Comparison of ENCODE assay signal across 24 cellular contexts in genomic region chr14:39160494-39160893, GRCh38.
"Had no signal": no experiment of that assay in that cellular context is flagged by ENCODE, and none has a peak within 500 bp of the region (broad histone marks: within the 10 kb centered on the region; RNA-seq: fewer than 3 reads in every experiment).

No MANE protein-coding gene starts in this region.

- ATAC-seq: left cardiac atrium; lower lobe of right lung; natural killer cell; stimulated activated naive B cell treated with anti-CD40 and anti-IgM and Interleukin-4, amounts not matched to agents 10 μg/mL and 1 μg/mL and 100 μg/mL, for 72 hours; stimulated activated naive CD8-positive, alpha-beta T cell treated with anti-CD3 and anti-CD28 coated beads, Interleukin-15, amount 100 ng/mL, for 72 hours; upper lobe of right lung had no signal

- H3K9me3 ChIP-seq: left ventricle myocardium inferior, lower lobe of right lung, sigmoid colon, testis, tibial nerve, upper lobe of right lung, vagina had no signal

- H3K27ac Mint-ChIP-seq: endodermal cell; memory B cell; mesothelial cell of epicardium; stimulated activated naive B cell treated with anti-CD40 and anti-IgM and Interleukin-4, amounts not matched to agents 10 μg/mL and 1 μg/mL and 100 μg/mL, for 72 hours had no signal

- H3K4me1 ChIP-seq: lower lobe of right lung, testis, upper lobe of right lung, vagina had no signal

- H3K27me3 ChIP-seq: hepatocyte, sigmoid colon, testis, tibial nerve, upper lobe of right lung, vagina had no signal

- H3K4me3 Mint-ChIP-seq: endodermal cell; memory B cell; mesothelial cell of epicardium; natural killer cell; neural crest cell; stimulated activated naive B cell treated with anti-CD40 and anti-IgM and Interleukin-4, amounts not matched to agents 10 μg/mL and 1 μg/mL and 100 μg/mL, for 72 hours; stimulated activated naive CD8-positive, alpha-beta T cell treated with anti-CD3 and anti-CD28 coated beads, Interleukin-15, amount 100 ng/mL, for 72 hours had no signal

- H3K4me1 Mint-ChIP-seq: mesothelial cell of epicardium, neural crest cell had no signal

- H3K4me3 ChIP-seq: hepatocyte, left ventricle myocardium inferior, lower lobe of right lung, sigmoid colon, skin epidermis, testis, tibial nerve, upper lobe of right lung, vagina had no signal

- DNase-seq: effector CD4-positive, alpha-beta T cell; endodermal cell; foreskin melanocyte; head of caudate nucleus; kidney; left cardiac atrium; left ventricle myocardium inferior; lower lobe of right lung; natural killer cell; posterior cingulate gyrus; sigmoid colon; stimulated activated CD4-positive, alpha-beta T cell treated with anti-CD3 and anti-CD28 coated beads, Interleukin-2, amount 100 ng/mL, for 24 hours; stimulated activated CD4-positive, alpha-beta T cell treated with anti-CD3 and anti-CD28 coated beads, Interleukin-4, amount 100 ng/mL, for 4 hours; stimulated activated naive B cell treated with anti-CD40 and anti-IgM and Interleukin-4, amounts not matched to agents 10 μg/mL and 1 μg/mL and 100 μg/mL, for 72 hours; stimulated activated naive CD8-positive, alpha-beta T cell treated with anti-CD3 and anti-CD28 coated beads, Interleukin-15, amount 100 ng/mL, for 72 hours; testis had no signal

- H3K9me3 Mint-ChIP-seq: endodermal cell; memory B cell; mesothelial cell of epicardium; natural killer cell; neural crest cell; stimulated activated naive B cell treated with anti-CD40 and anti-IgM and Interleukin-4, amounts not matched to agents 10 μg/mL and 1 μg/mL and 100 μg/mL, for 72 hours; stimulated activated naive CD8-positive, alpha-beta T cell treated with anti-CD3 and anti-CD28 coated beads, Interleukin-15, amount 100 ng/mL, for 72 hours had no signal

- H3K27ac ChIP-seq: hepatocyte, left ventricle myocardium inferior, lower lobe of right lung, sigmoid colon, skin epidermis, testis, tibial nerve, upper lobe of right lung, vagina had no signal

- H3K27me3 Mint-ChIP-seq: memory B cell; stimulated activated naive B cell treated with anti-CD40 and anti-IgM and Interleukin-4, amounts not matched to agents 10 μg/mL and 1 μg/mL and 100 μg/mL, for 72 hours; stimulated activated naive CD8-positive, alpha-beta T cell treated with anti-CD3 and anti-CD28 coated beads, Interleukin-15, amount 100 ng/mL, for 72 hours had no signal
